In the genomic region with DNA sequence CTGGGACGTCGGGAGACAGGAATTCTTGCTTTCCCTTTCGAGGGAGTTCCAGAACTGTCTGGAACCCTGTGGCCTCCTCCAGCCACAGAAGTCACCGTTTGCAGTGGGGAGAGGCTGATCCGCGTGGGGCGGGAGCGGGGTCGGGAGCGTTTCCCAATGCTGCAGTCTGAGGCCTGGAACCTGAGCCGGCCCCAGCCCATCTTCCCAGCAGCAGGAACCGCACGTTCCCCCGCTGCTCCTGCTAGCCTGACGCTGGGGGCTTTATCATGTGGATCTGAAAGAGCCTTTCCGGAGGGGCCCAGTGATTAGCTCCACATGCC, we compare ENCODE assay signal across 24 cellular contexts. TPM values are rescaled to one million over a fixed set of nuclear protein-coding genes. Genes with fewer than 3 reads are reported as not detected.
DNase-seq lines count a peak whose midpoint lies in the region; ATAC-seq and TF ChIP-seq lines count a peak whose summit lies in the region.
"Had no signal": no experiment of that assay in that cellular context is flagged by ENCODE, and none has a peak within 500 bp of the region (broad histone marks: within the 10 kb centered on the region; RNA-seq: fewer than 3 reads in every experiment).

No MANE protein-coding gene starts in this region.

- H4K20me1 ChIP-seq in fibroblast of lung (ENCODE audit: control insufficient read depth, extremely low read depth, insufficient read depth, low read length) = no peaks in the 10 kb centered on the region

- H3K27me3 ChIP-seq in right cardiac atrium (ENCODE audit: control insufficient read depth, insufficient read depth) = no peaks in the 10 kb centered on the region
- H3K27me3 ChIP-seq in fibroblast of lung (ENCODE audit: control insufficient read depth, insufficient read depth, low read length) = no peaks in the 10 kb centered on the region
- no peaks in the 10 kb centered on the region for H3K27me3 ChIP-seq in psoas muscle (ENCODE audit: insufficient read depth in 3 of 3, low read length in 2 of 3)
- H3K27me3 ChIP-seq: ovary, tibial nerve had no signal

- in situ Hi-C loops in GM13976 (cut with MboI; ENCODE audit: low sequenced_read_pairs, unreplicated experiment) = no loop called here

- no peak for ATAC-seq in right cardiac atrium
- peak in 1 of 4 donors; percentile 0 for ATAC-seq in psoas muscle
- ATAC-seq: mucosa of descending colon, PC-3, SK-N-SH treated with all-trans-retinoic acid at 6 μM for 48 hours had no signal

- intact Hi-C loops in right cardiac atrium (cut with DNase I) = no loop called here
- intact Hi-C loops in cardiac septum (cut with DNase I) = no loop called here
- intact Hi-C loops in psoas muscle (cut with DNase I) = loop anchor here (5.0 kb wide), 2 partner anchors 33 to 133 kb away; no protein-coding TSS in a partner anchor

- TF ChIP-seq CTCF in fibroblast of lung (conservative IDR thresholded peaks at IDR 0.05 in 1 of 2, IDR thresholded peaks at IDR 0.05 in 1 of 2; ENCODE audit: low read depth in 1 of 2, low read length in 2 of 2) (no peak), psoas muscle (IDR thresholded peaks at IDR 0.05) (no peak), GM13976 (IDR thresholded peaks at IDR 0.05; ENCODE audit: borderline replicate concordance, control extremely low read depth, extremely low read depth, insufficient read depth, missing control alignments) (no peak)

- H2AFZ ChIP-seq in fibroblast of lung (ENCODE audit: low read length) = no peak overlapping the region

- H3K9me3 ChIP-seq in right cardiac atrium (ENCODE audit: control insufficient read depth, low read length) = no peaks in the 10 kb centered on the region
- H3K9me3 ChIP-seq in fibroblast of lung (ENCODE audit: control insufficient read depth, insufficient read depth, low read depth, low read length) = no peaks in the 10 kb centered on the region
- no peaks in the 10 kb centered on the region for H3K9me3 ChIP-seq in psoas muscle
- H3K9me3 ChIP-seq: mucosa of descending colon, ovary, tibial nerve had no signal

- no peak overlapping the region for H3K27ac ChIP-seq in right cardiac atrium (ENCODE audit: low read length)
- peak overlapping the region; percentile 46 for H3K27ac ChIP-seq in fibroblast of lung (ENCODE audit: insufficient read depth, low read length)
- peak overlapping the region; percentile 99 for H3K27ac ChIP-seq in psoas muscle
- H3K27ac ChIP-seq: ovary, tibial nerve had no signal

- H3K9ac ChIP-seq in fibroblast of lung (ENCODE audit: insufficient read depth, low read length) = no peak overlapping the region

- H3K4me1 ChIP-seq in right cardiac atrium (ENCODE audit: control insufficient read depth, insufficient read depth, low read length) = peaks cover 6% of the 10 kb centered on the region
- H3K4me1 ChIP-seq in fibroblast of lung (ENCODE audit: control insufficient read depth, extremely low read depth, insufficient read depth, low read length) = peaks cover 22% of the 10 kb centered on the region
- peaks cover 90% of the 10 kb centered on the region for H3K4me1 ChIP-seq in psoas muscle

- H3K79me2 ChIP-seq in fibroblast of lung (ENCODE audit: control insufficient read depth, insufficient read depth, low read length) = peaks cover 7% of the 10 kb centered on the region

- H3K36me3 ChIP-seq in fibroblast of lung (ENCODE audit: control insufficient read depth, insufficient read depth, low read length) (peaks cover 33% of the 10 kb centered on the region), psoas muscle (ENCODE audit: insufficient read depth in 1 of 2, low read depth in 1 of 2) (peaks cover 0 to 34% of the 10 kb centered on the region in 2 donors)
- H3K36me3 ChIP-seq: ovary had no signal

- 92% methylated on average over 16 of the region's 16 CpGs for WGBS in right cardiac atrium
- 37 to 71% (median 43%) methylated on average over 16 of the region's 16 CpGs for WGBS in psoas muscle, 3 donors

- H3K4me3 ChIP-seq in right cardiac atrium (ENCODE audit: low read length) (no peak overlapping the region), fibroblast of lung (replicated peaks in 1 of 4; ENCODE audit: control extremely low read depth in 1 of 4, insufficient read depth in 1 of 4, low read depth in 3 of 4, low read length in 4 of 4) (no peak overlapping the region), psoas muscle (no peak overlapping the region)
- H3K4me3 ChIP-seq: mucosa of descending colon, ovary, tibial nerve had no signal

- no peak overlapping the region for H3K4me2 ChIP-seq in fibroblast of lung (ENCODE audit: extremely low read depth, insufficient read depth, low read length)

- DNase-seq in right cardiac atrium = peak in 2 of 3 donors; percentile 43 to 44
- DNase-seq in cardiac septum (ENCODE audit: low spot score) = no peak
- DNase-seq in fibroblast of lung (ENCODE audit: low read depth in 2 of 2) = no peak
- no peak for DNase-seq in psoas muscle
- no peak for DNase-seq in NCI-H2196 treated with DMSO at 0.1 percent for 48 hours (lab: John Stamatoyannopoulos, UW; ENCODE audit: unreplicated experiment)
- no peak for DNase-seq in COR-L47 (lab: John Stamatoyannopoulos, UW)
- no peak for DNase-seq in SK-N-DZ (ENCODE audit: low spot score)
- DNase-seq in GM13976 (ENCODE audit: low spot score) = no peak
- DNase-seq: activated naive CD4-positive, alpha-beta T cell; CD4-positive, alpha-beta T cell; cerebellar nuclear complex; DMS53; effector memory CD4-positive, alpha-beta T cell; hypothalamus; mucosa of descending colon; NCI-H1417 treated with DMSO at 0.1 percent for 48 hours; NCI-H2171 treated with DMSO at 0.1 percent for 48 hours; NCI-H82; ovary; PC-3; stimulated activated CD4-positive, alpha-beta T cell treated with anti-CD3 and anti-CD28 coated beads, Interleukin-12 subunit alpha, Interleukin-12 subunit beta, amount 100 ng/mL, for 4 hours; T1000 had no signal

RNA-seq across cellular contexts. Expression of a gene that starts 13.4 kb away (rescaled TPM):
- 10 to 100 TPM; 35.1 to 43.9 (median 36.9) TPM for total RNA-seq in right cardiac atrium
- 27.0 TPM for polyA plus RNA-seq in right cardiac atrium
- total RNA-seq in cardiac septum = 39.0 TPM
- 14.4 and 27.1 TPM in 2 replicates for total RNA-seq in fibroblast of lung
- polyA plus RNA-seq in fibroblast of lung = 3.6 and 8.2 TPM in 2 replicates
- polyA plus RNA-seq in fibroblast of lung (2012) = 23.9 and 51.6 TPM in 2 replicates
- 53.6 and 82.5 TPM in 2 replicates for polyA minus RNA-seq in fibroblast of lung (ENCODE audit: low replicate concordance)
- 10 to 100 TPM; 55.9 to 97.4 (median 78.6) TPM for total RNA-seq in psoas muscle
- polyA plus RNA-seq in psoas muscle = 100 to 1,000 TPM in 2 of 3 donors, 10 to 100 TPM in 1; 64.6 to 138 (median 108) TPM
- 17.4 and 29.8 TPM in 2 replicates for polyA plus RNA-seq in SK-N-DZ (2014; cell fraction: cytosol; rRNA removed)
- polyA plus RNA-seq in SK-N-DZ (2014; cell fraction: nucleus; rRNA removed) = 20.5 and 30.7 TPM in 2 replicates

RNA-seq across cellular contexts. Expression of a gene that starts 40.1 kb away (rescaled TPM):
- total RNA-seq in right cardiac atrium (10 to 100 TPM; 21.7 to 47.0 (median 31.5) TPM), cardiac septum (37.1 TPM), fibroblast of lung (140 and 181 TPM in 2 replicates), psoas muscle (10 to 100 TPM; 11.4 to 24.0 (median 19.1) TPM)
- polyA plus RNA-seq in right cardiac atrium (48.2 TPM), fibroblast of lung (167 and 190 TPM in 2 replicates), psoas muscle (100 to 1,000 TPM in 1 of 3 donors, 10 to 100 TPM in 2; 23.9 to 164 (median 40.0) TPM)
- polyA plus RNA-seq in fibroblast of lung (2012) = 303 and 376 TPM in 2 replicates
- polyA minus RNA-seq in fibroblast of lung (ENCODE audit: low replicate concordance) = 108 and 137 TPM in 2 replicates
- polyA plus RNA-seq in SK-N-DZ (2014; cell fraction: cytosol; rRNA removed) = 66.4 and 72.3 TPM in 2 replicates
- 38.4 and 39.3 TPM in 2 replicates for polyA plus RNA-seq in SK-N-DZ (2014; cell fraction: nucleus; rRNA removed)

Comparison
In these comparisons a context has a peak if more than half of its experiments do, and no peak if none do; other contexts are left out.
1. DNase-seq: peak in right cardiac atrium (2 of 3); none in cardiac septum (single experiment), fibroblast of lung (0 of 2), psoas muscle (0 of 2), NCI-H2196 treated with DMSO at 0.1 percent for 48 hours (single experiment), COR-L47 (single experiment), SK-N-DZ (single experiment) and GM13976 (single experiment).
2. intact Hi-C loops: an anchor here in psoas muscle (5.0 kb wide); none called in right cardiac atrium and cardiac septum.